Comparison of ENCODE assay signal across 1 cellular context in genomic region chr3:101854608-101855304, GRCh38.
TF ChIP-seq lines count a peak whose summit lies in the region.

No MANE protein-coding gene starts in this region.

TF ChIP-seq in HepG2, 621 proteins besides CTCF, POLR2A, EP300 and RAD21 (continues in another document):
- TF ChIP-seq E2F2 (CRISPR knock-in tag; IDR thresholded peaks at IDR 0.05; ENCODE audit: borderline replicate concordance) = no peak
- TF ChIP-seq ZNF331 (CRISPR knock-in tag; IDR thresholded peaks at IDR 0.05) = no peak
- no peak for TF ChIP-seq FOXM1 (CRISPR knock-in tag; IDR thresholded peaks at IDR 0.05)
- TF ChIP-seq ZNF607 (CRISPR knock-in tag; IDR thresholded peaks at IDR 0.05; ENCODE audit: borderline replicate concordance) = no peak
- TF ChIP-seq, protein P1, sequence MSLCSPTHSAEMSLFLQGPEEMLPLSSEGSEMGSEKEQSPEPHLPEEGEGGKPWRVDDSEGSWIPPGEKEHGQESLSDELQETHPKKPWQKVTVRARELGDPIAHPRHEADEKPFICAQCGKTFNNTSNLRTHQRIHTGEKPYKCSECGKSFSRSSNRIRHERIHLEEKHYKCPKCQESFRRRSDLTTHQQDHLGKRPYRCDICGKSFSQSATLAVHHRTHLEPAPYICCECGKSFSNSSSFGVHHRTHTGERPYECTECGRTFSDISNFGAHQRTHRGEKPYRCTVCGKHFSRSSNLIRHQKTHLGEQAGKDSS (CRISPR knock-in tag; IDR thresholded peaks at IDR 0.05; ENCODE audit: borderline replicate concordance, low read depth) = no peak
- TF ChIP-seq ZSCAN30 (CRISPR knock-in tag; IDR thresholded peaks at IDR 0.05) = no peak
- TF ChIP-seq SP2 (CRISPR knock-in tag; IDR thresholded peaks at IDR 0.05) = no peak
- TF ChIP-seq NRL (CRISPR knock-in tag; IDR thresholded peaks at IDR 0.05; ENCODE audit: borderline replicate concordance) = no peak
- TF ChIP-seq ZNF33A (CRISPR knock-in tag; IDR thresholded peaks at IDR 0.05; ENCODE audit: borderline replicate concordance) = no peak
- TF ChIP-seq FOXP4 (CRISPR knock-in tag; IDR thresholded peaks at IDR 0.05) = peak; percentile 57; the same call in 1 of the 2 replicates
- TF ChIP-seq ZNF329 (CRISPR knock-in tag; IDR thresholded peaks at IDR 0.05; ENCODE audit: low read depth) = no peak
- no peak for TF ChIP-seq ZNF143 (CRISPR knock-in tag; IDR thresholded peaks at IDR 0.05)
- TF ChIP-seq, protein P2, sequence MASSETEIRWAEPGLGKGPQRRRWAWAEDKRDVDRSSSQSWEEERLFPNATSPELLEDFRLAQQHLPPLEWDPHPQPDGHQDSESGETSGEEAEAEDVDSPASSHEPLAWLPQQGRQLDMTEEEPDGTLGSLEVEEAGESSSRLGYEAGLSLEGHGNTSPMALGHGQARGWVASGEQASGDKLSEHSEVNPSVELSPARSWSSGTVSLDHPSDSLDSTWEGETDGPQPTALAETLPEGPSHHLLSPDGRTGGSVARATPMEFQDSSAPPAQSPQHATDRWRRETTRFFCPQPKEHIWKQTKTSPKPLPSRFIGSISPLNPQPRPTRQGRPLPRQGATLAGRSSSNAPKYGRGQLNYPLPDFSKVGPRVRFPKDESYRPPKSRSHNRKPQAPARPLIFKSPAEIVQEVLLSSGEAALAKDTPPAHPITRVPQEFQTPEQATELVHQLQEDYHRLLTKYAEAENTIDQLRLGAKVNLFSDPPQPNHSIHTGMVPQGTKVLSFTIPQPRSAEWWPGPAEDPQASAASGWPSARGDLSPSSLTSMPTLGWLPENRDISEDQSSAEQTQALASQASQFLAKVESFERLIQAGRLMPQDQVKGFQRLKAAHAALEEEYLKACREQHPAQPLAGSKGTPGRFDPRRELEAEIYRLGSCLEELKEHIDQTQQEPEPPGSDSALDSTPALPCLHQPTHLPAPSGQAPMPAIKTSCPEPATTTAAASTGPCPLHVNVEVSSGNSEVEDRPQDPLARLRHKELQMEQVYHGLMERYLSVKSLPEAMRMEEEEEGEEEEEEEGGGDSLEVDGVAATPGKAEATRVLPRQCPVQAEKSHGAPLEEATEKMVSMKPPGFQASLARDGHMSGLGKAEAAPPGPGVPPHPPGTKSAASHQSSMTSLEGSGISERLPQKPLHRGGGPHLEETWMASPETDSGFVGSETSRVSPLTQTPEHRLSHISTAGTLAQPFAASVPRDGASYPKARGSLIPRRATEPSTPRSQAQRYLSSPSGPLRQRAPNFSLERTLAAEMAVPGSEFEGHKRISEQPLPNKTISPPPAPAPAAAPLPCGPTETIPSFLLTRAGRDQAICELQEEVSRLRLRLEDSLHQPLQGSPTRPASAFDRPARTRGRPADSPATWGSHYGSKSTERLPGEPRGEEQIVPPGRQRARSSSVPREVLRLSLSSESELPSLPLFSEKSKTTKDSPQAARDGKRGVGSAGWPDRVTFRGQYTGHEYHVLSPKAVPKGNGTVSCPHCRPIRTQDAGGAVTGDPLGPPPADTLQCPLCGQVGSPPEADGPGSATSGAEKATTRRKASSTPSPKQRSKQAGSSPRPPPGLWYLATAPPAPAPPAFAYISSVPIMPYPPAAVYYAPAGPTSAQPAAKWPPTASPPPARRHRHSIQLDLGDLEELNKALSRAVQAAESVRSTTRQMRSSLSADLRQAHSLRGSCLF (CRISPR knock-in tag; IDR thresholded peaks at IDR 0.05; ENCODE audit: borderline replicate concordance) = no peak
- TF ChIP-seq GABPA (IDR thresholded peaks at IDR 0.05; ENCODE audit: low read depth, low read length) = no peak
- peak; percentile 18; the same call in 1 of the 2 replicates for TF ChIP-seq GABPA (CRISPR knock-in tag; IDR thresholded peaks at IDR 0.05; ENCODE audit: low read depth)
- TF ChIP-seq, protein P3, sequence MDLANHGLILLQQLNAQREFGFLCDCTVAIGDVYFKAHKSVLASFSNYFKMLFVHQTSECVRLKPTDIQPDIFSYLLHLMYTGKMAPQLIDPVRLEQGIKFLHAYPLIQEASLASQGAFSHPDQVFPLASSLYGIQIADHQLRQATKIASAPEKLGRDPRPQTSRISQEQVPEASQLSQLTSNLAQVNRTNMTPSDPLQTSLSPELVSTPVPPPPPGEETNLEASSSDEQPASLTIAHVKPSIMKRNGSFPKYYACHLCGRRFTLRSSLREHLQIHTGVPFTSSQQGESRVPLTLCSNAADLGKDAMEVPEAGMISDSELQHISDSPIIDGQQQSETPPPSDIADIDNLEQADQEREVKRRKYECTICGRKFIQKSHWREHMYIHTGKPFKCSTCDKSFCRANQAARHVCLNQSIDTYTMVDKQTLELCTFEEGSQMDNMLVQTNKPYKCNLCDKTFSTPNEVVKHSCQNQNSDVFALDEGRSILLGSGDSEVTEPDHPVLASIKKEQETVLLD (CRISPR knock-in tag; IDR thresholded peaks at IDR 0.05; ENCODE audit: low read depth) = no peak
- TF ChIP-seq ZC3H13 (CRISPR knock-in tag; IDR thresholded peaks at IDR 0.05) = no peak
- TF ChIP-seq TBX2 (CRISPR knock-in tag; IDR thresholded peaks at IDR 0.05; ENCODE audit: borderline replicate concordance) = peak; percentile 33; the same call in 1 of the 2 replicates
- no peak for TF ChIP-seq MTA1 (CRISPR knock-in tag; IDR thresholded peaks at IDR 0.05; ENCODE audit: borderline replicate concordance)
- TF ChIP-seq, protein P4, sequence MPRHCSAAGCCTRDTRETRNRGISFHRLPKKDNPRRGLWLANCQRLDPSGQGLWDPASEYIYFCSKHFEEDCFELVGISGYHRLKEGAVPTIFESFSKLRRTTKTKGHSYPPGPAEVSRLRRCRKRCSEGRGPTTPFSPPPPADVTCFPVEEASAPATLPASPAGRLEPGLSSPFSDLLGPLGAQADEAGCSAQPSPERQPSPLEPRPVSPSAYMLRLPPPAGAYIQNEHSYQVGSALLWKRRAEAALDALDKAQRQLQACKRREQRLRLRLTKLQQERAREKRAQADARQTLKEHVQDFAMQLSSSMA (CRISPR knock-in tag; IDR thresholded peaks at IDR 0.05) = no peak
- no peak; the same call in 1 of the 2 replicates for TF ChIP-seq ZNF644 (CRISPR knock-in tag; IDR thresholded peaks at IDR 0.05; ENCODE audit: low read depth)
- TF ChIP-seq ZNF280D (CRISPR knock-in tag; IDR thresholded peaks at IDR 0.05) = no peak
- TF ChIP-seq ZNF781 (CRISPR knock-in tag; IDR thresholded peaks at IDR 0.05; ENCODE audit: borderline replicate concordance, not compliant biosample characterization) = no peak
- TF ChIP-seq CAMTA2 (CRISPR knock-in tag; IDR thresholded peaks at IDR 0.05; ENCODE audit: borderline replicate concordance) = no peak
- TF ChIP-seq, protein P5, sequence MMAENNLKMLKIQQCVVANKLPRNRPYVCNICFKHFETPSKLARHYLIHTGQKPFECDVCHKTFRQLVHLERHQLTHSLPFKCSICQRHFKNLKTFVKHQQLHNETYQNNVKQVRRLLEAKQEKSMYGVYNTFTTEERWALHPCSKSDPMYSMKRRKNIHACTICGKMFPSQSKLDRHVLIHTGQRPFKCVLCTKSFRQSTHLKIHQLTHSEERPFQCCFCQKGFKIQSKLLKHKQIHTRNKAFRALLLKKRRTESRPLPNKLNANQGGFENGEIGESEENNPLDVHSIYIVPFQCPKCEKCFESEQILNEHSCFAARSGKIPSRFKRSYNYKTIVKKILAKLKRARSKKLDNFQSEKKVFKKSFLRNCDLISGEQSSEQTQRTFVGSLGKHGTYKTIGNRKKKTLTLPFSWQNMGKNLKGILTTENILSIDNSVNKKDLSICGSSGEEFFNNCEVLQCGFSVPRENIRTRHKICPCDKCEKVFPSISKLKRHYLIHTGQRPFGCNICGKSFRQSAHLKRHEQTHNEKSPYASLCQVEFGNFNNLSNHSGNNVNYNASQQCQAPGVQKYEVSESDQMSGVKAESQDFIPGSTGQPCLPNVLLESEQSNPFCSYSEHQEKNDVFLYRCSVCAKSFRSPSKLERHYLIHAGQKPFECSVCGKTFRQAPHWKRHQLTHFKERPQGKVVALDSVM (CRISPR knock-in tag; IDR thresholded peaks at IDR 0.05) = no peak
- TF ChIP-seq ELF1 (CRISPR knock-in tag; IDR thresholded peaks at IDR 0.05) = no peak
- TF ChIP-seq, protein P6, sequence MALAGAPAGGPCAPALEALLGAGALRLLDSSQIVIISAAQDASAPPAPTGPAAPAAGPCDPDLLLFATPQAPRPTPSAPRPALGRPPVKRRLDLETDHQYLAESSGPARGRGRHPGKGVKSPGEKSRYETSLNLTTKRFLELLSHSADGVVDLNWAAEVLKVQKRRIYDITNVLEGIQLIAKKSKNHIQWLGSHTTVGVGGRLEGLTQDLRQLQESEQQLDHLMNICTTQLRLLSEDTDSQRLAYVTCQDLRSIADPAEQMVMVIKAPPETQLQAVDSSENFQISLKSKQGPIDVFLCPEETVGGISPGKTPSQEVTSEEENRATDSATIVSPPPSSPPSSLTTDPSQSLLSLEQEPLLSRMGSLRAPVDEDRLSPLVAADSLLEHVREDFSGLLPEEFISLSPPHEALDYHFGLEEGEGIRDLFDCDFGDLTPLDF (CRISPR knock-in tag; IDR thresholded peaks at IDR 0.05) = no peak
- TF ChIP-seq ZBTB26 (CRISPR knock-in tag; IDR thresholded peaks at IDR 0.05; ENCODE audit: borderline replicate concordance) = no peak
- no peak for TF ChIP-seq TCF12 (IDR thresholded peaks at IDR 0.05)
- no peak for TF ChIP-seq TCF12 (CRISPR knock-in tag; IDR thresholded peaks at IDR 0.05)
- TF ChIP-seq ZSCAN21 (CRISPR knock-in tag; IDR thresholded peaks at IDR 0.05; ENCODE audit: borderline replicate concordance) = no peak
